8 cellular contexts compared by ENCODE assay signal in the genomic region with DNA sequence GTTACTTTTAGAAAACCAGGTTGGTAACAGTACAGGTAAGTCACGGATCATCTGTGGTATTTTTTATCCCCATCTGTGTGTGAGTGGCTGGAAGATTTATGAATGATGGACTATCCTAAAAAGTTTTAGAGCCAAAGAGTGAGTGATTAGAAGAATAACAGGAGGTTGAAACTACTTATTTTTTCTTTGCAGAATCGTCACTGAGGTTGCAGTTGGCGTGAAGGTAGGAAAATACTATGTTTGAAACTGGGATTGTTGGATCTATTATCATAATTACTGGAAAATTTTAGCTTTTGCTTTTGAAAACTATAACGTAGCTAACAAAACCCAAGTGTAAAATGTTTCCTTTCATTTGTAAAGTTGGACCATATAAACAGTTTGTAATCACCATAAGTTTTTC. TPM values are rescaled to one million over a fixed set of nuclear protein-coding genes. Genes with fewer than 3 reads are reported as not detected.
A peak's percentile ranks its signal among the peaks of the same experiment; 100 is the strongest.
DNase-seq lines count a peak whose midpoint lies in the region; ATAC-seq and TF ChIP-seq lines count a peak whose summit lies in the region.

No MANE protein-coding gene starts in this region.

- no peaks in the 10 kb centered on the region for H3K9me3 ChIP-seq in CD4-positive, alpha-beta memory T cell (ENCODE audit: control insufficient read depth in 1 of 2, low read length in 2 of 2)
- H3K9me3 ChIP-seq in ectodermal cell (ENCODE audit: control insufficient read depth, low read length) (no peaks in the 10 kb centered on the region), neuron (ENCODE audit: low read length) (peaks cover 16% of the 10 kb centered on the region)

- peaks cover 29 to 54% (median 39%) of the 10 kb centered on the region in 4 donors for H3K4me1 Mint-ChIP-seq in CD4-positive, alpha-beta memory T cell

- no peak overlapping the region for H2AFZ ChIP-seq in neuron (ENCODE audit: low read depth, low read length)

- H3K27me3 ChIP-seq in CD4-positive, alpha-beta memory T cell (ENCODE audit: insufficient read depth, low read length) = no peaks in the 10 kb centered on the region
- H3K27me3 ChIP-seq in ectodermal cell (ENCODE audit: control insufficient read depth, insufficient read depth, low read length, poor library complexity, severe bottlenecking) (no peaks in the 10 kb centered on the region), neuron (ENCODE audit: insufficient read depth, low read length) (no peaks in the 10 kb centered on the region)

- peaks cover 0 to 2% (median 0%) of the 10 kb centered on the region in 8 donors for H3K9me3 Mint-ChIP-seq in CD4-positive, alpha-beta memory T cell

- H3K27ac ChIP-seq in CD4-positive, alpha-beta memory T cell (ENCODE audit: low read depth, low read length) = peak overlapping the region; percentile 17
- no peak overlapping the region for H3K27ac ChIP-seq in ectodermal cell (ENCODE audit: insufficient read depth, low read depth, low read length, poor library complexity, severe bottlenecking)

- no peak for ATAC-seq in omental fat pad (ENCODE audit: low FRiP score)
- ATAC-seq in HG03135 (IDR thresholded peaks at IDR 0.05; ENCODE audit: unreplicated experiment) = no peak

- CTCF ChIA-PET in CD4-positive, alpha-beta memory T cell (lab: Charles Lee; ENCODE audit: partially characterized antibody) = interaction anchor here (0.9 to 1.6 kb wide), 2 partner anchors 14 to 49 kb away, joined by 3 to 5 read pairs; no protein-coding TSS in a partner anchor

- H3K4me1 ChIP-seq in CD4-positive, alpha-beta memory T cell (ENCODE audit: insufficient read depth, low read length) = peaks cover 41% of the 10 kb centered on the region
- H3K4me1 ChIP-seq in ectodermal cell (ENCODE audit: control insufficient read depth, insufficient read depth, low read length) (peaks cover 6% of the 10 kb centered on the region), neuron (ENCODE audit: insufficient read depth, low read length) (peaks cover 11% of the 10 kb centered on the region)

- TF ChIP-seq POLR2A in NB4 (IDR thresholded peaks at IDR 0.05; ENCODE audit: extremely low read depth, insufficient read length) (no peak), lower leg skin (IDR thresholded peaks at IDR 0.05) (no peak)

- 73 to 82% methylated on average over 3 of the region's 4 CpGs for WGBS in ectodermal cell, 2 experiments
- WGBS in lower leg skin, 2 donors = 25 to 35% methylated on average over 4 of the region's 4 CpGs

- peak overlapping the region; percentile 93 to 99 (median 96) for H3K4me3 Mint-ChIP-seq in CD4-positive, alpha-beta memory T cell

- no peak for DNase-seq in CD4-positive, alpha-beta memory T cell
- DNase-seq in NB4 (ENCODE audit: low read depth) (no peak), KG1 (lab: John Stamatoyannopoulos, UW) (no peak), omental fat pad (ENCODE audit: low spot score) (no peak), lower leg skin (ENCODE audit: low spot score in 2 of 2) (no peak)

- TF ChIP-seq CTCF in NB4 (IDR thresholded peaks at IDR 0.05; ENCODE audit: low read depth, low read length) = no peak
- TF ChIP-seq CTCF in omental fat pad (IDR thresholded peaks at IDR 0.05) = no peak
- TF ChIP-seq CTCF in lower leg skin (IDR thresholded peaks at IDR 0.05) = no peak

- H3K36me3 ChIP-seq in CD4-positive, alpha-beta memory T cell (ENCODE audit: insufficient read depth, low read length) = no peaks in the 10 kb centered on the region
- peaks cover 11% of the 10 kb centered on the region for H3K36me3 ChIP-seq in ectodermal cell (ENCODE audit: control insufficient read depth, insufficient read depth, low read length)
- peaks cover 46% of the 10 kb centered on the region for H3K36me3 ChIP-seq in neuron (ENCODE audit: insufficient read depth, low read length)

- peak overlapping the region; percentile 14 to 88 for H3K4me3 ChIP-seq in CD4-positive, alpha-beta memory T cell (ENCODE audit: low read length in 2 of 2)
- peak overlapping the region; percentile 99 for H3K4me3 ChIP-seq in NB4 (ENCODE audit: low read depth, low read length)
- peak overlapping the region; percentile 93 for H3K4me3 ChIP-seq in ectodermal cell (ENCODE audit: insufficient read depth, low read depth, low read length)
- H3K4me3 ChIP-seq in neuron (ENCODE audit: low read length) = peak overlapping the region; percentile 64
- no peak overlapping the region for H3K4me3 ChIP-seq in lower leg skin (ENCODE audit: low read depth, poor library complexity, severe bottlenecking)

- H3K27ac Mint-ChIP-seq in CD4-positive, alpha-beta memory T cell = peak overlapping the region; percentile 44 to 97 (median 96)

- peaks cover 14 to 30% of the 10 kb centered on the region in 2 donors for H3K36me3 Mint-ChIP-seq in CD4-positive, alpha-beta memory T cell

- POLR2A ChIA-PET in CD4-positive, alpha-beta memory T cell (lab: Charles Lee; ENCODE audit: partially characterized antibody) = no interaction called here

- intact Hi-C loops in CD4-positive, alpha-beta memory T cell (cut with micrococcal nuclease) = loop anchor here (5.0 to 10.0 kb wide), 3 partner anchors 1199 to 1491 kb away; a partner anchor contains a TSS
- intact Hi-C loops in lower leg skin (cut with DNase I; ENCODE audit: low total_unique reads) = no loop called here

- H3K27me3 Mint-ChIP-seq in CD4-positive, alpha-beta memory T cell = no peaks in the 10 kb centered on the region

RNA-seq across cellular contexts. Expression of a gene that starts 1.8 kb away (rescaled TPM):
- total RNA-seq in CD4-positive, alpha-beta memory T cell = 10 to 100 TPM; 20.6 to 21.0 TPM
- 1 to 10 TPM; 1.5 to 2.9 TPM for polyA plus RNA-seq in CD4-positive, alpha-beta memory T cell
- 93.8 TPM for polyA plus RNA-seq in ectodermal cell (2013, experiment 1 of 4)
- 88.9 TPM for polyA plus RNA-seq in ectodermal cell (2013, experiment 2 of 4)
- polyA plus RNA-seq in ectodermal cell (2013, experiment 3 of 4) = 62.2 TPM
- polyA plus RNA-seq in ectodermal cell (2013, experiment 4 of 4) = 72.0 TPM
- total RNA-seq in omental fat pad = 100 to 1,000 TPM in 1 of 4 donors, 10 to 100 TPM in 3; 23.3 to 102 (median 38.9) TPM
- 10 to 100 TPM in 3 of 4 donors, 1 to 10 TPM in 1; 8.2 to 21.2 (median 17.1) TPM for total RNA-seq in lower leg skin
